ENCODE assay signal across 22 cellular contexts in the genomic region with DNA sequence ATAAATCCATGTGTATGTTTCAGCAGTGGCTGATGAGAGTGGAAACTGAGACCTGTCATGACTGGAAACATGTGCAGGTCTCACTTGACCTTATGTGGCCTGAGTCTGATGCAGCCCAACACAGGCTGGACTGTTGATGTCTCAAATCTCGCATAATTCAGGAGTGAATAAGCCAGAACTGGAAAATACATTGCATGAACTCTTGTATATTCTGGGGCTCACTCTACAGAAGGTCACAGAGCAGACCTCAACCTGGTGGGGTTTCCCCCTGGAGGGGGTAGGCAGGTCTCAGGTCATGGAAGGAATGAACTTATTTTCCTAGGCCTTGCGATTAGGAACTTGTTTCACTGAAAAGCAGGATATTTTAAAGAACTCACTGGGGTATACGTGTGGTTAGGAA.
DNase-seq lines count a peak whose midpoint lies in the region; ATAC-seq and TF ChIP-seq lines count a peak whose summit lies in the region.
"Had no signal": no experiment of that assay in that cellular context is flagged by ENCODE, and none has a peak within 500 bp of the region (broad histone marks: within the 10 kb centered on the region; RNA-seq: fewer than 3 reads in every experiment).

No MANE protein-coding gene starts in this region.

- no peak overlapping the region for H3K4me3 ChIP-seq in DND-41 (ENCODE audit: low read depth in 1 of 2, low read length in 2 of 2)
- H3K4me3 ChIP-seq: A549; BLaER1 treated with 17β-estradiol and CSF1 and Interleukin-3, amounts not matched to agents 10 nM and 100 nM; GM23248 had no signal

- H2AFZ ChIP-seq in DND-41 (ENCODE audit: low read depth, low read length) = no peak overlapping the region
- H2AFZ ChIP-seq: GM23248 had no signal

- no peaks in the 10 kb centered on the region for H3K9me3 Mint-ChIP-seq in activated T-cell treated with anti-CD3 and anti-CD28 coated beads, Interleukin-2, amount 50 U/mL, for 24 hours
- no peaks in the 10 kb centered on the region for H3K9me3 Mint-ChIP-seq in activated T-cell treated with anti-CD3 and anti-CD28 coated beads, Interleukin-2, amount 50 U/mL, for 72 hours
- H3K9me3 Mint-ChIP-seq in activated T-helper 2 cell treated with anti-CD3 and anti-CD28 coated beads, Interferon-gamma antibody, Interleukin-2, Interleukin-4, amounts not matched to agents 10 μg/mL and 5 μg/mL and 100 μg/mL, durations not matched to agents 14 hours and 24 hours and 36 hours = no peaks in the 10 kb centered on the region
- no peaks in the 10 kb centered on the region for H3K9me3 Mint-ChIP-seq in stimulated activated memory B cell treated with anti-CD40 and anti-IgM and Interleukin-4, amounts not matched to agents 10 μg/mL and 1 μg/mL and 100 μg/mL, for 72 hours
- H3K9me3 Mint-ChIP-seq: CD4-positive, alpha-beta T cell had no signal

- H3K4me3 Mint-ChIP-seq in activated T-cell treated with anti-CD3 and anti-CD28 coated beads, Interleukin-2, amount 50 U/mL, for 24 hours = no peak overlapping the region
- no peak overlapping the region for H3K4me3 Mint-ChIP-seq in activated T-cell treated with anti-CD3 and anti-CD28 coated beads, Interleukin-2, amount 50 U/mL, for 72 hours
- no peak overlapping the region for H3K4me3 Mint-ChIP-seq in activated T-helper 2 cell treated with anti-CD3 and anti-CD28 coated beads, Interferon-gamma antibody, Interleukin-2, Interleukin-4, amounts not matched to agents 10 μg/mL and 5 μg/mL and 100 μg/mL, durations not matched to agents 14 hours and 24 hours and 36 hours (ENCODE audit: low read depth)
- no peak overlapping the region for H3K4me3 Mint-ChIP-seq in stimulated activated memory B cell treated with anti-CD40 and anti-IgM and Interleukin-4, amounts not matched to agents 10 μg/mL and 1 μg/mL and 100 μg/mL, for 72 hours
- H3K4me3 Mint-ChIP-seq: CD14-positive monocyte; CD4-positive, alpha-beta T cell; CD8-positive, alpha-beta memory T cell had no signal

- H3K9ac ChIP-seq in DND-41 (ENCODE audit: low read depth, low read length) = no peak overlapping the region
- H3K9ac ChIP-seq: BLaER1 treated with 17β-estradiol and CSF1 and Interleukin-3, amounts not matched to agents 10 nM and 100 nM; GM23248 had no signal

- H3K27ac ChIP-seq in DND-41 (ENCODE audit: low read length) = peak overlapping the region; percentile 65
- H3K27ac ChIP-seq: A549; BLaER1 treated with 17β-estradiol and CSF1 and Interleukin-3, amounts not matched to agents 10 nM and 100 nM; GM23248 had no signal

- TF ChIP-seq CTCF in DND-41 (IDR thresholded peaks at IDR 0.05; ENCODE audit: borderline replicate concordance, extremely low read depth, low read length, poor library complexity, severe bottlenecking) = no peak

- H3K4me1 Mint-ChIP-seq in activated T-cell treated with anti-CD3 and anti-CD28 coated beads, Interleukin-2, amount 50 U/mL, for 24 hours (ENCODE audit: low read depth) = peaks cover 31% of the 10 kb centered on the region
- H3K4me1 Mint-ChIP-seq in activated T-cell treated with anti-CD3 and anti-CD28 coated beads, Interleukin-2, amount 50 U/mL, for 72 hours (ENCODE audit: low read depth) = peaks cover 45% of the 10 kb centered on the region
- peaks cover 62% of the 10 kb centered on the region for H3K4me1 Mint-ChIP-seq in activated T-helper 2 cell treated with anti-CD3 and anti-CD28 coated beads, Interferon-gamma antibody, Interleukin-2, Interleukin-4, amounts not matched to agents 10 μg/mL and 5 μg/mL and 100 μg/mL, durations not matched to agents 14 hours and 24 hours and 36 hours (ENCODE audit: low read depth)
- no peaks in the 10 kb centered on the region for H3K4me1 Mint-ChIP-seq in stimulated activated memory B cell treated with anti-CD40 and anti-IgM and Interleukin-4, amounts not matched to agents 10 μg/mL and 1 μg/mL and 100 μg/mL, for 72 hours
- H3K4me1 Mint-ChIP-seq: CD14-positive monocyte; CD8-positive, alpha-beta memory T cell had no signal

- H3K27me3 ChIP-seq in DND-41 (ENCODE audit: insufficient read depth, low read length, poor library complexity) = no peaks in the 10 kb centered on the region
- H3K27me3 ChIP-seq: BLaER1 treated with 17β-estradiol and CSF1 and Interleukin-3, amounts not matched to agents 10 nM and 100 nM had no signal

- peak overlapping the region; percentile 4 for H3K27ac Mint-ChIP-seq in activated T-cell treated with anti-CD3 and anti-CD28 coated beads, Interleukin-2, amount 50 U/mL, for 24 hours
- H3K27ac Mint-ChIP-seq in activated T-cell treated with anti-CD3 and anti-CD28 coated beads, Interleukin-2, amount 50 U/mL, for 72 hours = no peak overlapping the region
- peak overlapping the region; percentile 40 for H3K27ac Mint-ChIP-seq in activated T-helper 2 cell treated with anti-CD3 and anti-CD28 coated beads, Interferon-gamma antibody, Interleukin-2, Interleukin-4, amounts not matched to agents 10 μg/mL and 5 μg/mL and 100 μg/mL, durations not matched to agents 14 hours and 24 hours and 36 hours
- no peak overlapping the region for H3K27ac Mint-ChIP-seq in stimulated activated memory B cell treated with anti-CD40 and anti-IgM and Interleukin-4, amounts not matched to agents 10 μg/mL and 1 μg/mL and 100 μg/mL, for 72 hours
- H3K27ac Mint-ChIP-seq: CD14-positive monocyte; CD4-positive, alpha-beta T cell; CD8-positive, alpha-beta memory T cell had no signal

- H3K9me3 ChIP-seq in DND-41 (ENCODE audit: insufficient read depth, low read length, severe bottlenecking) = no peaks in the 10 kb centered on the region
- H3K9me3 ChIP-seq: A549, BE2C had no signal

- H3K36me3 Mint-ChIP-seq in activated T-cell treated with anti-CD3 and anti-CD28 coated beads, Interleukin-2, amount 50 U/mL, for 24 hours (ENCODE audit: low read depth) = peaks cover 7% of the 10 kb centered on the region
- H3K36me3 Mint-ChIP-seq in activated T-cell treated with anti-CD3 and anti-CD28 coated beads, Interleukin-2, amount 50 U/mL, for 72 hours (ENCODE audit: insufficient read depth in 2 of 2) = peaks cover 0 to 18% of the 10 kb centered on the region in 2 donors
- H3K36me3 Mint-ChIP-seq in activated T-helper 2 cell treated with anti-CD3 and anti-CD28 coated beads, Interferon-gamma antibody, Interleukin-2, Interleukin-4, amounts not matched to agents 10 μg/mL and 5 μg/mL and 100 μg/mL, durations not matched to agents 14 hours and 24 hours and 36 hours (ENCODE audit: low read depth) = peaks cover 79% of the 10 kb centered on the region
- no peaks in the 10 kb centered on the region for H3K36me3 Mint-ChIP-seq in stimulated activated memory B cell treated with anti-CD40 and anti-IgM and Interleukin-4, amounts not matched to agents 10 μg/mL and 1 μg/mL and 100 μg/mL, for 72 hours
- H3K36me3 Mint-ChIP-seq: CD14-positive monocyte; CD8-positive, alpha-beta memory T cell had no signal

- H3K4me2 ChIP-seq in DND-41 (ENCODE audit: insufficient read depth, low read length) = no peak overlapping the region
- H3K4me2 ChIP-seq: A549; BLaER1 treated with 17β-estradiol and CSF1 and Interleukin-3, amounts not matched to agents 10 nM and 100 nM had no signal

- intact Hi-C loops in activated T-helper 2 cell treated with anti-CD3 and anti-CD28 coated beads, Interferon-gamma antibody, Interleukin-2, Interleukin-4, amounts not matched to agents 10 μg/mL and 5 μg/mL and 100 μg/mL, durations not matched to agents 14 hours and 24 hours and 36 hours (cut with micrococcal nuclease) = no loop called here

- peaks cover 35% of the 10 kb centered on the region for H3K79me2 ChIP-seq in DND-41 (ENCODE audit: insufficient read depth, low read length)

- no peaks in the 10 kb centered on the region for H4K20me1 ChIP-seq in DND-41 (ENCODE audit: insufficient read depth, low read length)
- H4K20me1 ChIP-seq: BLaER1 treated with 17β-estradiol and CSF1 and Interleukin-3, amounts not matched to agents 10 nM and 100 nM had no signal

- no peak for DNase-seq in activated T-cell treated with anti-CD3 and anti-CD28 coated beads, Interleukin-2, amount 50 U/mL, for 24 hours
- DNase-seq in activated T-cell treated with anti-CD3 and anti-CD28 coated beads, Interleukin-2, amount 50 U/mL, for 72 hours = no peak
- DNase-seq in DND-41 (no peak), T-helper 1 cell (no peak)
- DNase-seq in activated T-helper 2 cell treated with anti-CD3 and anti-CD28 coated beads, Interferon-gamma antibody, Interleukin-2, Interleukin-4, amounts not matched to agents 10 μg/mL and 5 μg/mL and 100 μg/mL, durations not matched to agents 14 hours and 24 hours and 36 hours (ENCODE audit: low spot score) = no peak
- DNase-seq: 8988T; ACHN; AML-193; BE2C; CD4-positive, alpha-beta T cell; CD8-positive, alpha-beta memory T cell; DMS 273 treated with DMSO at 0.1 percent for 48 hours; DMS79; GF-D8; GM23248; H7; HCEC 1CT had no signal

- no peak for ATAC-seq in activated T-cell treated with anti-CD3 and anti-CD28 coated beads, Interleukin-2, amount 50 U/mL, for 72 hours (replicated peaks in 1 of 2)
- ATAC-seq in DND-41 (ENCODE audit: insufficient read depth, low read depth) (no peak), GM19455 (IDR thresholded peaks at IDR 0.05; ENCODE audit: unreplicated experiment) (no peak)
- peak; percentile 28 for ATAC-seq in stimulated activated memory B cell treated with anti-CD40 and anti-IgM and Interleukin-4, amounts not matched to agents 10 μg/mL and 1 μg/mL and 100 μg/mL, for 72 hours
- ATAC-seq: A549 had no signal

- H3K27me3 Mint-ChIP-seq in activated T-cell treated with anti-CD3 and anti-CD28 coated beads, Interleukin-2, amount 50 U/mL, for 24 hours = peaks cover 8% of the 10 kb centered on the region
- no peaks in the 10 kb centered on the region for H3K27me3 Mint-ChIP-seq in activated T-cell treated with anti-CD3 and anti-CD28 coated beads, Interleukin-2, amount 50 U/mL, for 72 hours (ENCODE audit: low read depth)
- no peaks in the 10 kb centered on the region for H3K27me3 Mint-ChIP-seq in activated T-helper 2 cell treated with anti-CD3 and anti-CD28 coated beads, Interferon-gamma antibody, Interleukin-2, Interleukin-4, amounts not matched to agents 10 μg/mL and 5 μg/mL and 100 μg/mL, durations not matched to agents 14 hours and 24 hours and 36 hours (ENCODE audit: low read depth)
- peaks cover 27% of the 10 kb centered on the region for H3K27me3 Mint-ChIP-seq in stimulated activated memory B cell treated with anti-CD40 and anti-IgM and Interleukin-4, amounts not matched to agents 10 μg/mL and 1 μg/mL and 100 μg/mL, for 72 hours
- H3K27me3 Mint-ChIP-seq: CD4-positive, alpha-beta T cell had no signal

- peaks cover 23% of the 10 kb centered on the region for H3K36me3 ChIP-seq in DND-41 (ENCODE audit: insufficient read depth, low read length)
- H3K36me3 ChIP-seq: BE2C had no signal

- H3K4me1 ChIP-seq in DND-41 (ENCODE audit: insufficient read depth, low read length) = peaks cover 69% of the 10 kb centered on the region
- H3K4me1 ChIP-seq: A549, BE2C had no signal

Comparison
In these comparisons a context has a peak if more than half of its experiments do, and no peak if none do; other contexts are left out.
1. H3K27ac Mint-ChIP-seq: peak in activated T-cell treated with anti-CD3 and anti-CD28 coated beads, Interleukin-2, amount 50 U/mL, for 24 hours (single experiment) and activated T-helper 2 cell treated with anti-CD3 and anti-CD28 coated beads, Interferon-gamma antibody, Interleukin-2, Interleukin-4, amounts not matched to agents 10 μg/mL and 5 μg/mL and 100 μg/mL, durations not matched to agents 14 hours and 24 hours and 36 hours (single experiment); none in activated T-cell treated with anti-CD3 and anti-CD28 coated beads, Interleukin-2, amount 50 U/mL, for 72 hours (single experiment) and stimulated activated memory B cell treated with anti-CD40 and anti-IgM and Interleukin-4, amounts not matched to agents 10 μg/mL and 1 μg/mL and 100 μg/mL, for 72 hours (single experiment).